In genomic region chr4:61079427-61079826, GRCh38 we compare ENCODE assay signal across 22 cellular contexts.
DNase-seq lines count a peak whose midpoint lies in the region; TF ChIP-seq lines count a peak whose summit lies in the region.
"Had no signal": no experiment of that assay in that cellular context is flagged by ENCODE, and none has a peak within 500 bp of the region (broad histone marks: within the 10 kb centered on the region; RNA-seq: fewer than 3 reads in every experiment).

No MANE protein-coding gene starts in this region.

- in situ Hi-C loops in astrocyte of the cerebellum (cut with HindIII; ENCODE audit: low sequenced_read_pairs) = no loop called here
- in situ Hi-C loops in HAP-1 (cut with MboI; ENCODE audit: low sequenced_read_pairs) = no loop called here

- DNase-seq in EH (ENCODE audit: low read depth) (peak; percentile 1), HS-5 (ENCODE audit: low read depth) (peak; percentile 39), astrocyte of the cerebellum (ENCODE audit: low read depth) (peak; percentile 16), iris pigment epithelial cell (ENCODE audit: low read depth) (peak; percentile 1), HAP-1 (ENCODE audit: low spot score in 2 of 2) (no peak)
- DNase-seq in activated T-helper 1 cell treated with anti-CD3 and anti-CD28 coated beads, Interleukin-12 subunit alpha, Interleukin-12 subunit beta, Interleukin-2, Interleukin-4 antibody, amounts not matched to agents 30 ng/mL and 10 ng/mL and 1 ng/mL, durations not matched to agents 14 hours and 24 hours and 36 hours (ENCODE audit: low spot score) = no peak
- DNase-seq in activated CD4-positive, alpha-beta memory T cell treated with anti-CD3 and anti-CD28 coated beads, Interleukin-2, amount 10 ng/mL, durations not matched to agents 7 days and 5 days = no peak
- DNase-seq: CD4-positive, alpha-beta T cell; COR-L47; DMS53; GF-D8; KBM-7; MM.1S; NCI-H1694; NCI-H2029 treated with DMSO at 0.1 percent for 48 hours; NCI-H2227 treated with DMSO at 0.1 percent for 48 hours; NCI-H510A; NCI-H69; Peyer's patch; SIG-M5 had no signal

- no peaks in the 10 kb centered on the region for H3K9me3 ChIP-seq in HAP-1
- H3K9me3 ChIP-seq: BLaER1, Peyer's patch had no signal

- CTCF ChIA-PET in activated CD4-positive, alpha-beta memory T cell treated with anti-CD3 and anti-CD28 coated beads, Interleukin-2, amount 10 ng/mL, durations not matched to agents 7 days and 5 days (lab: Charles Lee) = no interaction called here

- no peaks in the 10 kb centered on the region for H3K27me3 ChIP-seq in HAP-1 (ENCODE audit: low read depth)
- H3K27me3 ChIP-seq: BLaER1, Peyer's patch had no signal

- H3K4me3 Mint-ChIP-seq in activated T-helper 1 cell treated with anti-CD3 and anti-CD28 coated beads, Interleukin-12 subunit alpha, Interleukin-12 subunit beta, Interleukin-2, Interleukin-4 antibody, amounts not matched to agents 30 ng/mL and 10 ng/mL and 1 ng/mL, durations not matched to agents 14 hours and 24 hours and 36 hours = no peak overlapping the region
- no peak overlapping the region for H3K4me3 Mint-ChIP-seq in activated CD4-positive, alpha-beta memory T cell treated with anti-CD3 and anti-CD28 coated beads, Interleukin-2, amount 10 ng/mL, durations not matched to agents 7 days and 5 days
- H3K4me3 Mint-ChIP-seq: CD4-positive, alpha-beta T cell had no signal

- no peaks in the 10 kb centered on the region for H3K4me1 ChIP-seq in HAP-1
- H3K4me1 ChIP-seq: BLaER1, Peyer's patch had no signal

- H3K27ac Mint-ChIP-seq in activated T-helper 1 cell treated with anti-CD3 and anti-CD28 coated beads, Interleukin-12 subunit alpha, Interleukin-12 subunit beta, Interleukin-2, Interleukin-4 antibody, amounts not matched to agents 30 ng/mL and 10 ng/mL and 1 ng/mL, durations not matched to agents 14 hours and 24 hours and 36 hours = no peak overlapping the region
- no peak overlapping the region for H3K27ac Mint-ChIP-seq in activated CD4-positive, alpha-beta memory T cell treated with anti-CD3 and anti-CD28 coated beads, Interleukin-2, amount 10 ng/mL, durations not matched to agents 7 days and 5 days
- H3K27ac Mint-ChIP-seq: CD4-positive, alpha-beta T cell had no signal

- H3K36me3 Mint-ChIP-seq in activated T-helper 1 cell treated with anti-CD3 and anti-CD28 coated beads, Interleukin-12 subunit alpha, Interleukin-12 subunit beta, Interleukin-2, Interleukin-4 antibody, amounts not matched to agents 30 ng/mL and 10 ng/mL and 1 ng/mL, durations not matched to agents 14 hours and 24 hours and 36 hours (ENCODE audit: low read depth) = no peaks in the 10 kb centered on the region
- H3K36me3 Mint-ChIP-seq in activated CD4-positive, alpha-beta memory T cell treated with anti-CD3 and anti-CD28 coated beads, Interleukin-2, amount 10 ng/mL, durations not matched to agents 7 days and 5 days (ENCODE audit: low read depth) = no peaks in the 10 kb centered on the region

- POLR2A ChIA-PET in activated CD4-positive, alpha-beta memory T cell treated with anti-CD3 and anti-CD28 coated beads, Interleukin-2, amount 10 ng/mL, durations not matched to agents 7 days and 5 days (lab: Charles Lee) = no interaction called here

- no peak for TF ChIP-seq CTCF in astrocyte of the cerebellum (IDR thresholded peaks at IDR 0.05; ENCODE audit: low read depth, low read length, missing control alignments)

- no peaks in the 10 kb centered on the region for H3K36me3 ChIP-seq in HAP-1 (replicated peaks)
- H3K36me3 ChIP-seq: BLaER1, Peyer's patch had no signal

- no peaks in the 10 kb centered on the region for H3K4me1 Mint-ChIP-seq in activated T-helper 1 cell treated with anti-CD3 and anti-CD28 coated beads, Interleukin-12 subunit alpha, Interleukin-12 subunit beta, Interleukin-2, Interleukin-4 antibody, amounts not matched to agents 30 ng/mL and 10 ng/mL and 1 ng/mL, durations not matched to agents 14 hours and 24 hours and 36 hours (ENCODE audit: low read depth)
- H3K4me1 Mint-ChIP-seq in activated CD4-positive, alpha-beta memory T cell treated with anti-CD3 and anti-CD28 coated beads, Interleukin-2, amount 10 ng/mL, durations not matched to agents 7 days and 5 days = no peaks in the 10 kb centered on the region

- intact Hi-C loops in activated T-helper 1 cell treated with anti-CD3 and anti-CD28 coated beads, Interleukin-12 subunit alpha, Interleukin-12 subunit beta, Interleukin-2, Interleukin-4 antibody, amounts not matched to agents 30 ng/mL and 10 ng/mL and 1 ng/mL, durations not matched to agents 14 hours and 24 hours and 36 hours (cut with micrococcal nuclease) = no loop called here

- H3K27me3 Mint-ChIP-seq in activated T-helper 1 cell treated with anti-CD3 and anti-CD28 coated beads, Interleukin-12 subunit alpha, Interleukin-12 subunit beta, Interleukin-2, Interleukin-4 antibody, amounts not matched to agents 30 ng/mL and 10 ng/mL and 1 ng/mL, durations not matched to agents 14 hours and 24 hours and 36 hours (ENCODE audit: insufficient read depth) = no peaks in the 10 kb centered on the region
- H3K27me3 Mint-ChIP-seq in activated CD4-positive, alpha-beta memory T cell treated with anti-CD3 and anti-CD28 coated beads, Interleukin-2, amount 10 ng/mL, durations not matched to agents 7 days and 5 days = no peaks in the 10 kb centered on the region
- H3K27me3 Mint-ChIP-seq: CD4-positive, alpha-beta T cell had no signal

- H3K9me3 Mint-ChIP-seq in activated T-helper 1 cell treated with anti-CD3 and anti-CD28 coated beads, Interleukin-12 subunit alpha, Interleukin-12 subunit beta, Interleukin-2, Interleukin-4 antibody, amounts not matched to agents 30 ng/mL and 10 ng/mL and 1 ng/mL, durations not matched to agents 14 hours and 24 hours and 36 hours = peaks cover 14% of the 10 kb centered on the region
- H3K9me3 Mint-ChIP-seq in activated CD4-positive, alpha-beta memory T cell treated with anti-CD3 and anti-CD28 coated beads, Interleukin-2, amount 10 ng/mL, durations not matched to agents 7 days and 5 days = peaks cover 2% of the 10 kb centered on the region

- H3K4me3 ChIP-seq in astrocyte of the cerebellum (ENCODE audit: low read depth, low read length) (no peak overlapping the region), HAP-1 (no peak overlapping the region)
- H3K4me3 ChIP-seq: BLaER1, Peyer's patch, SK-N-MC had no signal

Comparison
In these comparisons a context has a peak if more than half of its experiments do, and no peak if none do; other contexts are left out.
1. DNase-seq: peak in EH (single experiment), HS-5 (single experiment), astrocyte of the cerebellum (single experiment) and iris pigment epithelial cell (single experiment); none in HAP-1 (0 of 2), activated T-helper 1 cell treated with anti-CD3 and anti-CD28 coated beads, Interleukin-12 subunit alpha, Interleukin-12 subunit beta, Interleukin-2, Interleukin-4 antibody, amounts not matched to agents 30 ng/mL and 10 ng/mL and 1 ng/mL, durations not matched to agents 14 hours and 24 hours and 36 hours (single experiment) and activated CD4-positive, alpha-beta memory T cell treated with anti-CD3 and anti-CD28 coated beads, Interleukin-2, amount 10 ng/mL, durations not matched to agents 7 days and 5 days (single experiment).